Comparison of ENCODE assay signal across 1 cellular context in genomic region chr2:81073412-81073811, GRCh38.
TF ChIP-seq lines count a peak whose summit lies in the region.

No MANE protein-coding gene starts in this region.

TF ChIP-seq in IMR-90, 13 proteins besides CTCF, POLR2A, EP300 and RAD21 (continued from another document):
- TF ChIP-seq FOS (IDR thresholded peaks at IDR 0.05; ENCODE audit: low read depth, low read length), result no peak
